In the genomic region with DNA sequence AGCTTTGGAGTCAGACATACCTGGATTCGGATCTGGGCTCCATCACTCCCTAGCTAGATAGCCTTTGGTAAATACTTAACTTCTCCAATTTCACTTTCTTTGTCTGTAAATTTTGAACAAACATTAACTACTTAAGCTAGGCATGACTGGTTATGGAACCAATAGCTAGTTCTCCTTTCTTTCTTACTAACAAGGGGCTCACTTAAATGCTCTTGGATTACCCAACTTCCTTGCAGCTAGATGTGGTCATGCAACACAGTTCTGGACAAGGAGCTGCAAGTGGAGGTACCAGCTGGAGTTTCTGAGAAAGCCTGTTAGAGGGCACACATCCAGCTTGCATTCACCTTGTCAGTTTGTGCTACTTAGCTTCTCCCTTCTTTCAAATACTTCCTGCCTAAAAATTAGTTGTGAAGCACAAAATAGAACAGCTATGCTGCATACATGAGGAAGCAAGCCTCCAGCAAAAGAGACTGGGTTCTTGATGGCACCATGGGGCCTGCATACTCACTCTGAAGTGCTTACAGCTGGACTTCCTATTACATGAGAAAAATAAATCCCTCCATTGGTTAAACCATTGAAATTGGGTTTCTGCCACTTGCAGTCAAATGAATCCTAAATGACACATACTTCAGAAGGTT, we compare ENCODE assay signal across 7 cellular contexts.
DNase-seq lines count a peak whose midpoint lies in the region; ATAC-seq and TF ChIP-seq lines count a peak whose summit lies in the region.

No MANE protein-coding gene starts in this region.

- H3K4me2 ChIP-seq in osteoblast (ENCODE audit: insufficient read depth, low read length): no peak overlapping the region

- H3K9me3 ChIP-seq in psoas muscle (no peaks in the 10 kb centered on the region), osteoblast (ENCODE audit: low read depth, low read length) (no peaks in the 10 kb centered on the region)

- H3K27ac ChIP-seq in psoas muscle: peak overlapping the region; percentile 81
- H3K27ac ChIP-seq in osteoblast (ENCODE audit: low read depth, low read length): no peak overlapping the region

- H2AFZ ChIP-seq in osteoblast (ENCODE audit: low read length): no peak overlapping the region

- TF ChIP-seq CTCF in psoas muscle (IDR thresholded peaks at IDR 0.05): no peak
- no peak for TF ChIP-seq CTCF in osteoblast (IDR thresholded peaks at IDR 0.05; ENCODE audit: extremely low read depth, low read depth, low read length)

- H3K4me1 ChIP-seq in psoas muscle (peaks cover 44% of the 10 kb centered on the region), osteoblast (ENCODE audit: insufficient read depth, low read length) (peaks cover 24% of the 10 kb centered on the region)

- no peaks in the 10 kb centered on the region for H4K20me1 ChIP-seq in osteoblast (ENCODE audit: insufficient read depth, low read length)

- H3K27me3 ChIP-seq in psoas muscle (ENCODE audit: insufficient read depth in 3 of 3, low read length in 2 of 3) (no peaks in the 10 kb centered on the region), osteoblast (ENCODE audit: insufficient read depth, low read length) (no peaks in the 10 kb centered on the region)

- H3K4me3 ChIP-seq in psoas muscle (no peak overlapping the region), osteoblast (ENCODE audit: insufficient read depth, low read length) (no peak overlapping the region)

- DNase-seq in NCI-H2029 treated with DMSO at 0.1 percent for 48 hours (lab: John Stamatoyannopoulos, UW) (peak; percentile 54), psoas muscle (no peak), left cardiac atrium (no peak), osteoblast (ENCODE audit: insufficient read length, low spot score, missing footprints) (no peak), HCEC 1CT (no peak)

- 83 to 94% (median 84%) methylated on average over 1 of the region's 1 CpG for WGBS in psoas muscle, 3 donors

- peak; percentile 72 for ATAC-seq in GM18907 (IDR thresholded peaks at IDR 0.05; ENCODE audit: unreplicated experiment)
- ATAC-seq in HG02763 (IDR thresholded peaks at IDR 0.05; ENCODE audit: unreplicated experiment): peak; percentile 56
- no peak for ATAC-seq in psoas muscle
- ATAC-seq in left cardiac atrium: no peak

- no peaks in the 10 kb centered on the region for H3K79me2 ChIP-seq in osteoblast (ENCODE audit: insufficient read depth, low read length)

- intact Hi-C loops in psoas muscle (cut with DNase I): loop anchor here in 1 of 2 donors (10.0 kb wide), 1 partner anchor 246 kb away; no protein-coding TSS in a partner anchor
- intact Hi-C loops in left cardiac atrium (cut with DNase I): no loop called here

- H3K36me3 ChIP-seq in psoas muscle (ENCODE audit: insufficient read depth in 1 of 2, low read depth in 1 of 2) (no peaks in the 10 kb centered on the region), osteoblast (ENCODE audit: insufficient read depth, low read length) (no peaks in the 10 kb centered on the region)

Comparison
In these comparisons a context has a peak if more than half of its experiments do, and no peak if none do; other contexts are left out.
1. ATAC-seq: peak in GM18907 (single experiment) and HG02763 (single experiment); none in psoas muscle (0 of 4) and left cardiac atrium (0 of 2).